20 cellular contexts compared by ENCODE assay signal in genomic region chr21:41605178-41605933, GRCh38.
DNase-seq lines count a peak whose midpoint lies in the region; ATAC-seq, FAIRE-seq and TF ChIP-seq lines count a peak whose summit lies in the region.
"Had no signal": no experiment of that assay in that cellular context is flagged by ENCODE, and none has a peak within 500 bp of the region (broad histone marks: within the 10 kb centered on the region; RNA-seq: fewer than 3 reads in every experiment).

No MANE protein-coding gene starts in this region.

- H3K27ac Mint-ChIP-seq in endodermal cell: no peak overlapping the region

- ATAC-seq in pancreas (peak in 3 of 4 donors; percentile 45 to 80 (median 48)), GM21717 (IDR thresholded peaks at IDR 0.05; ENCODE audit: unreplicated experiment) (no peak), GM18868 (IDR thresholded peaks at IDR 0.05; ENCODE audit: unreplicated experiment) (no peak)

- no peak for FAIRE-seq in pancreas (lab: Jason Lieb, UNC)

- intact Hi-C loops in pancreas (cut with DNase I): loop anchor here in 1 of 3 donors (5.0 kb wide), 1 partner anchor 212 kb away; no protein-coding TSS in a partner anchor
- intact Hi-C loops in ovary (cut with DNase I): loop anchor here in 1 of 4 donors (10.0 kb wide), 1 partner anchor 131 kb away; no protein-coding TSS in a partner anchor

- H3K36me3 Mint-ChIP-seq in endodermal cell (ENCODE audit: low read depth): no peaks in the 10 kb centered on the region

- no peak for TF ChIP-seq EP300 in ovary (IDR thresholded peaks at IDR 0.05)

- DNase-seq in NCI-H1092 (lab: John Stamatoyannopoulos, UW): peak; percentile 51
- peak; percentile 48 for DNase-seq in NCI-H345 (lab: John Stamatoyannopoulos, UW)
- DNase-seq in endodermal cell: peak; percentile 53
- DNase-seq in pancreas: peak in 2 of 6 donors; percentile 40 to 73
- no peak for DNase-seq in ovary
- DNase-seq: activated CD4-positive, alpha-beta T cell treated with anti-CD3 and anti-CD28 coated beads, Interleukin-2, amount 50 U/mL, for 4 hours; activated T-cell treated with anti-CD3 and anti-CD28 coated beads, Interleukin-2, amount 50 U/mL, for 48 hours; DMS79 treated with DMSO at 0.1 percent for 48 hours; effector CD8-positive, alpha-beta T cell; Karpas-422; stimulated activated CD4-positive, alpha-beta T cell treated with anti-CD3 and anti-CD28 coated beads, Interleukin-4, amount 100 ng/mL, for 1 hour; stimulated activated CD8-positive, alpha-beta memory T cell treated with anti-CD3 and anti-CD28 coated beads, Interleukin-4, amount 100 ng/mL, for 48 hours had no signal

- H3K27me3 ChIP-seq in endodermal cell (ENCODE audit: control insufficient read depth, insufficient read depth, low read length, poor library complexity, severe bottlenecking) (no peaks in the 10 kb centered on the region), pancreas (no peaks in the 10 kb centered on the region), ovary (no peaks in the 10 kb centered on the region)
- H3K27me3 ChIP-seq: BLaER1, cardiac muscle cell had no signal

- no peaks in the 10 kb centered on the region for H3K4me1 ChIP-seq in endodermal cell (ENCODE audit: control insufficient read depth, insufficient read depth, low read length)
- peaks cover 0 to 11% (median 4%) of the 10 kb centered on the region in 3 donors for H3K4me1 ChIP-seq in pancreas
- peaks cover 3% of the 10 kb centered on the region for H3K4me1 ChIP-seq in ovary (ENCODE audit: insufficient read depth)

- H3K27me3 Mint-ChIP-seq in endodermal cell (ENCODE audit: insufficient read depth): no peaks in the 10 kb centered on the region

- no peak for TF ChIP-seq POLR2A in ovary (IDR thresholded peaks at IDR 0.05)

- H3K4me1 Mint-ChIP-seq in endodermal cell: peaks cover 4% of the 10 kb centered on the region

- WGBS in endodermal cell (ENCODE audit: insufficient coverage in 1 of 2, insufficient read length in 1 of 2), 2 experiments: 88 to 91% methylated on average over 8 to 20 of the region's 20 CpGs
- WGBS in pancreas, 2 donors: 56 to 71% methylated on average over 20 of the region's 20 CpGs
- 54 to 68% (median 57%) methylated on average over 17 to 20 of the region's 20 CpGs for WGBS in ovary, 3 donors

- H3K36me3 ChIP-seq in endodermal cell (ENCODE audit: control insufficient read depth, insufficient read depth, low read length) (no peaks in the 10 kb centered on the region), pancreas (no peaks in the 10 kb centered on the region), ovary (no peaks in the 10 kb centered on the region)
- H3K36me3 ChIP-seq: BLaER1, cardiac muscle cell, thoracic aorta had no signal

- H3K9ac ChIP-seq in endodermal cell (ENCODE audit: extremely low read depth, low read length, poor library complexity, severe bottlenecking): no peak overlapping the region
- H3K9ac ChIP-seq: BLaER1 had no signal

- H3K27ac ChIP-seq in endodermal cell (ENCODE audit: low read depth, low read length): no peak overlapping the region
- H3K27ac ChIP-seq in pancreas: no peak overlapping the region
- H3K27ac ChIP-seq in ovary: no peak overlapping the region
- H3K27ac ChIP-seq: BLaER1, cardiac muscle cell, HL-60, SK-N-MC, thoracic aorta had no signal

- no peak overlapping the region for H3K4me3 Mint-ChIP-seq in endodermal cell
- H3K4me3 Mint-ChIP-seq: neural crest cell had no signal

- H3K9me3 Mint-ChIP-seq in endodermal cell: no peaks in the 10 kb centered on the region
- H3K9me3 Mint-ChIP-seq: neural crest cell had no signal

- no peak overlapping the region for H3K4me3 ChIP-seq in endodermal cell (ENCODE audit: low read length)
- no peak overlapping the region for H3K4me3 ChIP-seq in pancreas
- no peak overlapping the region for H3K4me3 ChIP-seq in ovary
- H3K4me3 ChIP-seq: BLaER1, cardiac muscle cell, SK-N-MC, thoracic aorta had no signal

- TF ChIP-seq CTCF in endodermal cell (conservative IDR thresholded peaks at IDR 0.05) (no peak), pancreas (IDR thresholded peaks at IDR 0.05) (no peak), ovary (IDR thresholded peaks at IDR 0.05) (no peak)

- no peaks in the 10 kb centered on the region for H3K9me3 ChIP-seq in endodermal cell (ENCODE audit: control insufficient read depth, low read length)
- H3K9me3 ChIP-seq in pancreas: no peaks in the 10 kb centered on the region
- H3K9me3 ChIP-seq in ovary: no peaks in the 10 kb centered on the region
- H3K9me3 ChIP-seq: BLaER1, thoracic aorta had no signal

Comparison
In these comparisons a context has a peak if more than half of its experiments do, and no peak if none do; other contexts are left out.
1. DNase-seq: peak in NCI-H1092 (single experiment), NCI-H345 (single experiment) and endodermal cell (single experiment); none in ovary (0 of 5).
2. ATAC-seq: peak in pancreas (3 of 4); none in GM21717 (single experiment) and GM18868 (single experiment).